In the genomic region with DNA sequence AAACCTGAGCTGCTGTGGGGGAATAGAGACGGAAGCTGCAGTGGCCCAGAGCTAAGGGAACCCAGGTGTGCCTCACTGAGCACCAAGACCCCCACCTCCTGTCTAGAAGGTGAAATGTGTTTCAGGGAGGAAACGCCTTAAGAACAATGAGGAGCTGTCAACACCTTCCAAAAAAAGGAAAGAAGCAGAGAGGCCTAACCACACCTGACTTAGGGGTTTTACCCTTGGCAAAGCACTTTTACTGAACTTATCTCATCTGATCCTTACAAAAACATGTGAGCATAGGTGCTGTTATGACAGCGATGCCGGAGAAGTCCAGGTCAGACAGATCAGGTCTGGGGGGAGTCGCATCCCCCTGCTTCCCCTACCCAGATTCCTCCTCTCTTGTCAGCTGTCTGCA, we compare ENCODE assay signal across 2 cellular contexts.
TF ChIP-seq lines count a peak whose summit lies in the region.

No MANE protein-coding gene starts in this region.

TF ChIP-seq in HCT116, 20 proteins besides CTCF, POLR2A, EP300 and RAD21:
- TF ChIP-seq EZH2phosphoT487 (IDR thresholded peaks at IDR 0.05; ENCODE audit: borderline replicate concordance) (no peak), EZH2 (IDR thresholded peaks at IDR 0.05) (no peak), CEBPB (IDR thresholded peaks at IDR 0.05; ENCODE audit: low read depth) (no peak), YY1 (IDR thresholded peaks at IDR 0.05; ENCODE audit: extremely low read depth, insufficient replicate concordance, low read depth, low read length) (no peak), SP1 (IDR thresholded peaks at IDR 0.05; ENCODE audit: low read depth) (no peak), JUND (IDR thresholded peaks at IDR 0.05) (no peak), ZFX (IDR thresholded peaks at IDR 0.05) (no peak), FOSL1 (IDR thresholded peaks at IDR 0.05; ENCODE audit: low read depth) (no peak), ZNF274 (IDR thresholded peaks at IDR 0.05; ENCODE audit: low read depth, low read length) (no peak), EGR1 (IDR thresholded peaks at IDR 0.05; ENCODE audit: low read depth) (no peak)
- TF ChIP-seq, protein P1, sequence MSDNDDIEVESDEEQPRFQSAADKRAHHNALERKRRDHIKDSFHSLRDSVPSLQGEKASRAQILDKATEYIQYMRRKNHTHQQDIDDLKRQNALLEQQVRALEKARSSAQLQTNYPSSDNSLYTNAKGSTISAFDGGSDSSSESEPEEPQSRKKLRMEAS (IDR thresholded peaks at IDR 0.05): no peak
- TF ChIP-seq, protein P2, sequence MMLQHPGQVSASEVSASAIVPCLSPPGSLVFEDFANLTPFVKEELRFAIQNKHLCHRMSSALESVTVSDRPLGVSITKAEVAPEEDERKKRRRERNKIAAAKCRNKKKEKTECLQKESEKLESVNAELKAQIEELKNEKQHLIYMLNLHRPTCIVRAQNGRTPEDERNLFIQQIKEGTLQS (IDR thresholded peaks at IDR 0.05): no peak

TF ChIP-seq in GM12878, 131 proteins besides CTCF, POLR2A, EP300 and RAD21:
- TF ChIP-seq, protein P3, sequence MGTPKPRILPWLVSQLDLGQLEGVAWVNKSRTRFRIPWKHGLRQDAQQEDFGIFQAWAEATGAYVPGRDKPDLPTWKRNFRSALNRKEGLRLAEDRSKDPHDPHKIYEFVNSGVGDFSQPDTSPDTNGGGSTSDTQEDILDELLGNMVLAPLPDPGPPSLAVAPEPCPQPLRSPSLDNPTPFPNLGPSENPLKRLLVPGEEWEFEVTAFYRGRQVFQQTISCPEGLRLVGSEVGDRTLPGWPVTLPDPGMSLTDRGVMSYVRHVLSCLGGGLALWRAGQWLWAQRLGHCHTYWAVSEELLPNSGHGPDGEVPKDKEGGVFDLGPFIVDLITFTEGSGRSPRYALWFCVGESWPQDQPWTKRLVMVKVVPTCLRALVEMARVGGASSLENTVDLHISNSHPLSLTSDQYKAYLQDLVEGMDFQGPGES (IDR thresholded peaks at IDR 0.05): 0 out of 2 replicates have a peak, but pooled peaks have one; percentile 3
- TF ChIP-seq IKZF2 (IDR thresholded peaks at IDR 0.05) (peak; percentile 78; a peak in 3 of 4 replicates), TBL1XR1 (IDR thresholded peaks at IDR 0.05; ENCODE audit: low read depth, low read length) (no peak), BACH1 (IDR thresholded peaks at IDR 0.05; ENCODE audit: borderline replicate concordance) (peak; percentile 30; the same call in 1 of the 2 replicates), CBFB (IDR thresholded peaks at IDR 0.05; ENCODE audit: low read depth) (no peak), MTA2 (IDR thresholded peaks at IDR 0.05; ENCODE audit: low read depth) (peak; percentile 68), MEF2B (IDR thresholded peaks at IDR 0.05; ENCODE audit: partially characterized antibody, poor library complexity, severe bottlenecking) (peak; percentile 51), ATF7 (IDR thresholded peaks at IDR 0.05; ENCODE audit: low read depth) (peak; percentile 75), RUNX3 (IDR thresholded peaks at IDR 0.05; ENCODE audit: low read length) (peak; percentile 73), RCOR1 (conservative IDR thresholded peaks at IDR 0.05; ENCODE audit: low read depth, low read length) (no peak), BHLHE40 (IDR thresholded peaks at IDR 0.05; ENCODE audit: borderline replicate concordance in 1 of 2, low read depth in 2 of 2, low read length in 1 of 2) (peak in 1 of 2 experiments; percentile 67; a peak in 2 of 4 replicates), NFIC (IDR thresholded peaks at IDR 0.05; ENCODE audit: low read depth, low read length) (0 out of 2 replicates have a peak, but pooled peaks have one; percentile 40), KAT2A (conservative IDR thresholded peaks at IDR 0.05; ENCODE audit: control insufficient read depth, low read depth, low read length) (no peak), DPF2 (IDR thresholded peaks at IDR 0.05) (0 out of 2 replicates have a peak, but pooled peaks have one; percentile 28), NBN (IDR thresholded peaks at IDR 0.05) (peak; percentile 85), RAD51 (IDR thresholded peaks at IDR 0.05) (peak; percentile 46), CEBPB (IDR thresholded peaks at IDR 0.05; ENCODE audit: borderline replicate concordance in 1 of 2, low read depth in 2 of 2, low read length in 2 of 2) (no peak), IKZF1 (conservative IDR thresholded peaks at IDR 0.05) (peak; percentile 68; the same call in 1 of the 2 replicates), ETV6 (conservative IDR thresholded peaks at IDR 0.05 in 1 of 2, IDR thresholded peaks at IDR 0.05 in 1 of 2; ENCODE audit: borderline replicate concordance in 1 of 2, low read depth in 1 of 2) (0 out of 4 replicates have a peak, but pooled peaks of 1 of the 2 experiments have one; percentile 17), NR2F1 (conservative IDR thresholded peaks at IDR 0.05) (0 out of 2 replicates have a peak, but pooled peaks have one; percentile 13)
- TF ChIP-seq, protein P4, sequence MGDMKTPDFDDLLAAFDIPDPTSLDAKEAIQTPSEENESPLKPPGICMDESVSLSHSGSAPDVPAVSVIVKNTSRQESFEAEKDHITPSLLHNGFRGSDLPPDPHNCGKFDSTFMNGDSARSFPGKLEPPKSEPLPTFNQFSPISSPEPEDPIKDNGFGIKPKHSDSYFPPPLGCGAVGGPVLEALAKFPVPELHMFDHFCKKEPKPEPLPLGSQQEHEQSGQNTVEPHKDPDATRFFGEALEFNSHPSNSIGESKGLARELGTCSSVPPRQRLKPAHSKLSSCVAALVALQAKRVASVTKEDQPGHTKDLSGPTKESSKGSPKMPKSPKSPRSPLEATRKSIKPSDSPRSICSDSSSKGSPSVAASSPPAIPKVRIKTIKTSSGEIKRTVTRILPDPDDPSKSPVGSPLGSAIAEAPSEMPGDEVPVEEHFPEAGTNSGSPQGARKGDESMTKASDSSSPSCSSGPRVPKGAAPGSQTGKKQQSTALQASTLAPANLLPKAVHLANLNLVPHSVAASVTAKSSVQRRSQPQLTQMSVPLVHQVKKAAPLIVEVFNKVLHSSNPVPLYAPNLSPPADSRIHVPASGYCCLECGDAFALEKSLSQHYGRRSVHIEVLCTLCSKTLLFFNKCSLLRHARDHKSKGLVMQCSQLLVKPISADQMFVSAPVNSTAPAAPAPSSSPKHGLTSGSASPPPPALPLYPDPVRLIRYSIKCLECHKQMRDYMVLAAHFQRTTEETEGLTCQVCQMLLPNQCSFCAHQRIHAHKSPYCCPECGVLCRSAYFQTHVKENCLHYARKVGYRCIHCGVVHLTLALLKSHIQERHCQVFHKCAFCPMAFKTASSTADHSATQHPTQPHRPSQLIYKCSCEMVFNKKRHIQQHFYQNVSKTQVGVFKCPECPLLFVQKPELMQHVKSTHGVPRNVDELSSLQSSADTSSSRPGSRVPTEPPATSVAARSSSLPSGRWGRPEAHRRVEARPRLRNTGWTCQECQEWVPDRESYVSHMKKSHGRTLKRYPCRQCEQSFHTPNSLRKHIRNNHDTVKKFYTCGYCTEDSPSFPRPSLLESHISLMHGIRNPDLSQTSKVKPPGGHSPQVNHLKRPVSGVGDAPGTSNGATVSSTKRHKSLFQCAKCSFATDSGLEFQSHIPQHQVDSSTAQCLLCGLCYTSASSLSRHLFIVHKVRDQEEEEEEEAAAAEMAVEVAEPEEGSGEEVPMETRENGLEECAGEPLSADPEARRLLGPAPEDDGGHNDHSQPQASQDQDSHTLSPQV (IDR thresholded peaks at IDR 0.05): no peak
- TF ChIP-seq, protein P5, sequence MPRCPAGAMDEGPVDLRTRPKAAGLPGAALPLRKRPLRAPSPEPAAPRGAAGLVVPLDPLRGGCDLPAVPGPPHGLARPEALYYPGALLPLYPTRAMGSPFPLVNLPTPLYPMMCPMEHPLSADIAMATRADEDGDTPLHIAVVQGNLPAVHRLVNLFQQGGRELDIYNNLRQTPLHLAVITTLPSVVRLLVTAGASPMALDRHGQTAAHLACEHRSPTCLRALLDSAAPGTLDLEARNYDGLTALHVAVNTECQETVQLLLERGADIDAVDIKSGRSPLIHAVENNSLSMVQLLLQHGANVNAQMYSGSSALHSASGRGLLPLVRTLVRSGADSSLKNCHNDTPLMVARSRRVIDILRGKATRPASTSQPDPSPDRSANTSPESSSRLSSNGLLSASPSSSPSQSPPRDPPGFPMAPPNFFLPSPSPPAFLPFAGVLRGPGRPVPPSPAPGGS (IDR thresholded peaks at IDR 0.05; ENCODE audit: borderline replicate concordance, insufficient read depth, low read depth, low read length, poor library complexity, severe bottlenecking): peak; percentile 9
- TF ChIP-seq, protein P6, sequence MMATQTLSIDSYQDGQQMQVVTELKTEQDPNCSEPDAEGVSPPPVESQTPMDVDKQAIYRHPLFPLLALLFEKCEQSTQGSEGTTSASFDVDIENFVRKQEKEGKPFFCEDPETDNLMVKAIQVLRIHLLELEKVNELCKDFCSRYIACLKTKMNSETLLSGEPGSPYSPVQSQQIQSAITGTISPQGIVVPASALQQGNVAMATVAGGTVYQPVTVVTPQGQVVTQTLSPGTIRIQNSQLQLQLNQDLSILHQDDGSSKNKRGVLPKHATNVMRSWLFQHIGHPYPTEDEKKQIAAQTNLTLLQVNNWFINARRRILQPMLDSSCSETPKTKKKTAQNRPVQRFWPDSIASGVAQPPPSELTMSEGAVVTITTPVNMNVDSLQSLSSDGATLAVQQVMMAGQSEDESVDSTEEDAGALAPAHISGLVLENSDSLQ (IDR thresholded peaks at IDR 0.05): peak; percentile 30; the same call in 1 of the 2 replicates
- TF ChIP-seq, protein P7, sequence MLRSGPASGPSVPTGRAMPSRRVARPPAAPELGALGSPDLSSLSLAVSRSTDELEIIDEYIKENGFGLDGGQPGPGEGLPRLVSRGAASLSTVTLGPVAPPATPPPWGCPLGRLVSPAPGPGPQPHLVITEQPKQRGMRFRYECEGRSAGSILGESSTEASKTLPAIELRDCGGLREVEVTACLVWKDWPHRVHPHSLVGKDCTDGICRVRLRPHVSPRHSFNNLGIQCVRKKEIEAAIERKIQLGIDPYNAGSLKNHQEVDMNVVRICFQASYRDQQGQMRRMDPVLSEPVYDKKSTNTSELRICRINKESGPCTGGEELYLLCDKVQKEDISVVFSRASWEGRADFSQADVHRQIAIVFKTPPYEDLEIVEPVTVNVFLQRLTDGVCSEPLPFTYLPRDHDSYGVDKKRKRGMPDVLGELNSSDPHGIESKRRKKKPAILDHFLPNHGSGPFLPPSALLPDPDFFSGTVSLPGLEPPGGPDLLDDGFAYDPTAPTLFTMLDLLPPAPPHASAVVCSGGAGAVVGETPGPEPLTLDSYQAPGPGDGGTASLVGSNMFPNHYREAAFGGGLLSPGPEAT (IDR thresholded peaks at IDR 0.05; ENCODE audit: low read depth): peak; percentile 73; the same call in 1 of the 2 replicates
- TF ChIP-seq, protein P8, sequence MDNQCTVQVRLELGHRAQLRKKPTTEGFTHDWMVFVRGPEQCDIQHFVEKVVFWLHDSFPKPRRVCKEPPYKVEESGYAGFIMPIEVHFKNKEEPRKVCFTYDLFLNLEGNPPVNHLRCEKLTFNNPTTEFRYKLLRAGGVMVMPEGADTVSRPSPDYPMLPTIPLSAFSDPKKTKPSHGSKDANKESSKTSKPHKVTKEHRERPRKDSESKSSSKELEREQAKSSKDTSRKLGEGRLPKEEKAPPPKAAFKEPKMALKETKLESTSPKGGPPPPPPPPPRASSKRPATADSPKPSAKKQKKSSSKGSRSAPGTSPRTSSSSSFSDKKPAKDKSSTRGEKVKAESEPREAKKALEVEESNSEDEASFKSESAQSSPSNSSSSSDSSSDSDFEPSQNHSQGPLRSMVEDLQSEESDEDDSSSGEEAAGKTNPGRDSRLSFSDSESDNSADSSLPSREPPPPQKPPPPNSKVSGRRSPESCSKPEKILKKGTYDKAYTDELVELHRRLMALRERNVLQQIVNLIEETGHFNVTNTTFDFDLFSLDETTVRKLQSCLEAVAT (IDR thresholded peaks at IDR 0.05): peak; percentile 53; the same call in 1 of the 2 replicates
